8 cellular contexts compared by ENCODE assay signal in the genomic region with DNA sequence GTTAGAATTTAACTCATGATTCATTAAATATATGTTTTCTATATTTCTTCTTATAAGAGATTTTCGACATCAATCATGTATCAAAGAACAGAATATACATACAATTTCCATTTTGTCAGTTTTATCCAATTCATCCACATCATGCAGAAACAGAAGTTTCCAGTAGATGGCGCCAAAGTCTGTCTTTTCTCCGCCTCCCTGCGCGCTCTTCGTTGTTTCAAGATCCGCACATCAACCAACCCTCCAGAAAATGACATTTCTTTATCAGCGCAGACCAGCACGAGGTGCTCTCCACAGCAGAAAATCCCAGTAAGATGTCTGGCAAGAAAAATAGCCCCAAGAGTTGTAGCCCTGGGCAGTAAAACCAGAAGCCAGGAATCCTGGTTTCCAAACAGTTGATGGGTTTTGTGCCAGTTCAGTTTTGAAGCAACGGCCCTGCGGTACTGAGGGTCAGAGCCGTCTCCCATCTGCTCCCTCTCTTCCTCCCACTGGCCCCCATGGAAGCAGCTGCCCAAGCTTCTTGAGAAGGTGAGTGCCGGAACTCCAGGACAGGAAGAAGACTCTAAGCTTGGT. TPM values are rescaled to one million over a fixed set of nuclear protein-coding genes. Genes with fewer than 3 reads are reported as not detected.
DNase-seq lines count a peak whose midpoint lies in the region; ATAC-seq lines count a peak whose summit lies in the region.

No MANE protein-coding gene starts in this region.

- no peak overlapping the region for H3K27ac Mint-ChIP-seq in T-helper 17 cell

- H3K9me3 ChIP-seq in T-helper 17 cell (ENCODE audit: control insufficient read depth, low read length, poor library complexity, severe bottlenecking) = no peaks in the 10 kb centered on the region

- no peaks in the 10 kb centered on the region for H3K4me1 Mint-ChIP-seq in T-helper 17 cell

- in situ Hi-C loops in ACHN (cut with HindIII; ENCODE audit: low pct_ligation_motif_present, low pct_unique_long_range_greater_than_20kb, low sequenced_read_pairs) = no loop called here

- H3K27me3 Mint-ChIP-seq in T-helper 17 cell = peaks cover 5% of the 10 kb centered on the region

- ATAC-seq in GM18498 (IDR thresholded peaks at IDR 0.05; ENCODE audit: unreplicated experiment) (peak; percentile 55), T-helper 17 cell (peak; percentile 74), HG03442 (IDR thresholded peaks at IDR 0.05; ENCODE audit: unreplicated experiment) (no peak)

- no peaks in the 10 kb centered on the region for H3K36me3 Mint-ChIP-seq in T-helper 17 cell (ENCODE audit: low read depth)

- DNase-seq in ACHN (peak; percentile 60), NCI-H1048 (lab: John Stamatoyannopoulos, UW) (peak; percentile 54), T-helper 17 cell (peak; percentile 19 to 51 (median 24)), astrocyte of the hippocampus (ENCODE audit: low read depth, low spot score) (peak; percentile 75), hypothalamus (lab: John Stamatoyannopoulos, UW) (peak in 35 of 51 donors; percentile 2 to 75 (median 18))
- DNase-seq in stimulated activated CD4-positive, alpha-beta T cell treated with anti-CD3 and anti-CD28 coated beads, Interleukin-12 subunit alpha, Interleukin-12 subunit beta, amount 100 ng/mL, for 24 hours (ENCODE audit: low read depth in 2 of 2) = peak; percentile 13 to 49

- no peak overlapping the region for H3K4me3 Mint-ChIP-seq in T-helper 17 cell

RNA-seq across cellular contexts. Expression of a gene that starts 38.6 kb away (rescaled TPM):
- total RNA-seq in T-helper 17 cell = 10 to 100 TPM; 13.6 to 14.3 TPM

RNA-seq across cellular contexts. Expression of a gene that starts 38.8 kb away (rescaled TPM):
- total RNA-seq in T-helper 17 cell = 1 to 10 TPM in 1 of 2 donors, under 1 TPM in 1; 0.45 to 2.6 TPM

Comparison
In these comparisons a context has a peak if more than half of its experiments do, and no peak if none do; other contexts are left out.
1. DNase-seq: peak in every context shown above with its lines; median percentile 75 in astrocyte of the hippocampus; 60 in ACHN; 54 in NCI-H1048; 31 in stimulated activated CD4-positive, alpha-beta T cell treated with anti-CD3 and anti-CD28 coated beads, Interleukin-12 subunit alpha, Interleukin-12 subunit beta, amount 100 ng/mL, for 24 hours; 24 in T-helper 17 cell; 18 in hypothalamus.